In the genomic region with DNA sequence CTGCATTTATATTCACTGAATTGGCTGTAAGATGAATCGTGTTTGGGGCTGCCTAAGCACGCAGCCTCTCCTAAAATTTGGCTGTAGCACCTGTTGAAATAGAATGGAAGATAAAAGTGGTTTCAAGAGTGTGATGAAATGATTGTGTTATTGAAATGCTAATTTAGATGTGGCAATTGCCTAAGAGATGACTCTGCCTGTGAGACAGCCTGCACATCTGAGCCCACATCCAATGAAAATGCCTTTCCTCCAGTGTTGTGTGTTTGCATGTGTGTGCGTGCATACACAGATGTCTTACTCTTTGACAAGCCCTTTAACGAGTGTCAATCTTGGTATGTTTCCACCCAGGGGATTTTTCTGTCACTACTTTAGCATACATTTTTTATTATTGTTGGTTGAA, we compare ENCODE assay signal across 18 cellular contexts.
"Had no signal": no experiment of that assay in that cellular context is flagged by ENCODE, and none has a peak within 500 bp of the region (broad histone marks: within the 10 kb centered on the region; RNA-seq: fewer than 3 reads in every experiment).

No MANE protein-coding gene starts in this region.

- H3K4me1 Mint-ChIP-seq: naive thymus-derived CD4-positive, alpha-beta T cell; stimulated activated effector memory CD8-positive, alpha-beta T cell treated with anti-CD3 and anti-CD28 coated beads, Interleukin-12 subunit alpha, Interleukin-12 subunit beta, amount 100 ng/mL, for 72 hours had no signal

- H3K9me3 Mint-ChIP-seq: activated T-helper 1 cell treated with anti-CD3 and anti-CD28 coated beads, Interleukin-12 subunit alpha, Interleukin-12 subunit beta, Interleukin-2, Interleukin-4 antibody, amounts not matched to agents 30 ng/mL and 10 ng/mL and 1 ng/mL, durations not matched to agents 14 hours and 24 hours and 36 hours had no signal

- H3K27me3 Mint-ChIP-seq: activated naive CD8-positive, alpha-beta T cell; dendritic cell treated with granulocyte-macrophage colony-stimulating factor and Interleukin-4, amounts not matched to agents 40 ng/mL and 50 ng/mL, for 4 days had no signal

- DNase-seq: activated CD4-positive, alpha-beta T cell treated with anti-CD3 and anti-CD28 coated beads for 1 hour; effector CD8-positive, alpha-beta T cell; foreskin fibroblast; hippocampal formation; left cardiac atrium; mesendoderm; naive thymus-derived CD4-positive, alpha-beta T cell; ovary; right lobe of liver; stimulated activated CD4-positive, alpha-beta T cell treated with anti-CD3 and anti-CD28 coated beads, Interleukin-4, amount 100 ng/mL, for 1 hour; stomach; trophoblast cell; WERI-Rb-1 had no signal

- H3K4me3 Mint-ChIP-seq: activated naive CD8-positive, alpha-beta T cell; activated T-helper 1 cell treated with anti-CD3 and anti-CD28 coated beads, Interleukin-12 subunit alpha, Interleukin-12 subunit beta, Interleukin-2, Interleukin-4 antibody, amounts not matched to agents 30 ng/mL and 10 ng/mL and 1 ng/mL, durations not matched to agents 14 hours and 24 hours and 36 hours; dendritic cell treated with granulocyte-macrophage colony-stimulating factor and Interleukin-4, amounts not matched to agents 40 ng/mL and 50 ng/mL, for 4 days; naive thymus-derived CD4-positive, alpha-beta T cell; stimulated activated effector memory CD8-positive, alpha-beta T cell treated with anti-CD3 and anti-CD28 coated beads, Interleukin-12 subunit alpha, Interleukin-12 subunit beta, amount 100 ng/mL, for 72 hours had no signal

- H3K4me2 ChIP-seq: smooth muscle cell had no signal

- ATAC-seq: left cardiac atrium; naive thymus-derived CD4-positive, alpha-beta T cell; right lobe of liver; stimulated activated effector memory CD8-positive, alpha-beta T cell treated with anti-CD3 and anti-CD28 coated beads, Interleukin-12 subunit alpha, Interleukin-12 subunit beta, amount 100 ng/mL, for 72 hours had no signal

- H3K36me3 ChIP-seq: ovary, right lobe of liver, stomach, WERI-Rb-1 had no signal

- H3K27ac ChIP-seq: ovary, right lobe of liver, stomach, WERI-Rb-1 had no signal

- H3K27ac Mint-ChIP-seq: activated naive CD8-positive, alpha-beta T cell; activated T-helper 1 cell treated with anti-CD3 and anti-CD28 coated beads, Interleukin-12 subunit alpha, Interleukin-12 subunit beta, Interleukin-2, Interleukin-4 antibody, amounts not matched to agents 30 ng/mL and 10 ng/mL and 1 ng/mL, durations not matched to agents 14 hours and 24 hours and 36 hours; dendritic cell treated with granulocyte-macrophage colony-stimulating factor and Interleukin-4, amounts not matched to agents 40 ng/mL and 50 ng/mL, for 4 days; naive thymus-derived CD4-positive, alpha-beta T cell; stimulated activated effector memory CD8-positive, alpha-beta T cell treated with anti-CD3 and anti-CD28 coated beads, Interleukin-12 subunit alpha, Interleukin-12 subunit beta, amount 100 ng/mL, for 72 hours had no signal

- H3K27me3 ChIP-seq: ovary, right lobe of liver, stomach had no signal

- H3K36me3 Mint-ChIP-seq: activated naive CD8-positive, alpha-beta T cell; naive thymus-derived CD4-positive, alpha-beta T cell; stimulated activated effector memory CD8-positive, alpha-beta T cell treated with anti-CD3 and anti-CD28 coated beads, Interleukin-12 subunit alpha, Interleukin-12 subunit beta, amount 100 ng/mL, for 72 hours had no signal

- H3K4me3 ChIP-seq: ovary, right lobe of liver, smooth muscle cell, stomach had no signal

- H3K4me1 ChIP-seq: right lobe of liver, stomach had no signal

- H3K9me3 ChIP-seq: ovary, right lobe of liver, stomach had no signal
